ENCODE assay signal across 13 cellular contexts in genomic region chr19:3099347-3100145, GRCh38. TPM values are rescaled to one million over a fixed set of nuclear protein-coding genes. Genes with fewer than 3 reads are reported as not detected.
DNase-seq lines count a peak whose midpoint lies in the region; ATAC-seq and TF ChIP-seq lines count a peak whose summit lies in the region.
"Had no signal": no experiment of that assay in that cellular context is flagged by ENCODE, and none has a peak within 500 bp of the region (broad histone marks: within the 10 kb centered on the region; RNA-seq: fewer than 3 reads in every experiment).

No MANE protein-coding gene starts in this region.

- no peaks in the 10 kb centered on the region for H3K9me3 Mint-ChIP-seq in memory B cell

- H3K4me3 ChIP-seq in ascending aorta (peak overlapping the region; percentile 43 to 98), testis (no peak overlapping the region)

- TF ChIP-seq POLR2A in testis (IDR thresholded peaks at IDR 0.05) = no peak

- H3K27me3 ChIP-seq in ascending aorta (no peaks in the 10 kb centered on the region), testis (no peaks in the 10 kb centered on the region)

- no peaks in the 10 kb centered on the region for H3K9me3 ChIP-seq in ascending aorta
- no peaks in the 10 kb centered on the region for H3K9me3 ChIP-seq in testis

- H3K4me1 ChIP-seq in ascending aorta = peaks cover 38 to 74% of the 10 kb centered on the region in 2 donors
- H3K4me1 ChIP-seq in testis = peaks cover 70% of the 10 kb centered on the region

- H3K27ac ChIP-seq in ascending aorta = peak overlapping the region; percentile 83 to 90
- peak overlapping the region; percentile 64 to 88 for H3K27ac ChIP-seq in testis
- H3K27ac ChIP-seq: 22Rv1 had no signal

- DNase-seq in NCI-H1417 (lab: John Stamatoyannopoulos, UW) (peak in 2 of 3 experiments; percentile 27 to 58), NCI-H1417 treated with DMSO at 0.1 percent for 48 hours (lab: John Stamatoyannopoulos, UW) (no peak), ascending aorta (ENCODE audit: low spot score in 2 of 2) (no peak), memory B cell (ENCODE audit: low spot score in 2 of 2) (no peak), testis (no peak), CD1c-positive myeloid dendritic cell (ENCODE audit: extremely low spot score) (no peak), EL (no peak), MV-4-11 (lab: John Stamatoyannopoulos, UW) (no peak)
- DNase-seq: activated CD4-positive, alpha-beta T cell treated with anti-CD3 and anti-CD28 coated beads for 1 hour; activated naive CD4-positive, alpha-beta T cell treated with Interleukin-2 at 50 U/mL for 16 hours; NCI-H187 treated with DMSO at 0.1 percent for 48 hours; SIG-M5 had no signal

- peaks cover 9% of the 10 kb centered on the region for H3K27me3 Mint-ChIP-seq in memory B cell

- intact Hi-C loops in ascending aorta (cut with DNase I) = no loop called here
- intact Hi-C loops in testis (cut with DNase I; ENCODE audit: low total_unique reads) = no loop called here

- peaks cover 28% of the 10 kb centered on the region for H3K4me1 Mint-ChIP-seq in memory B cell

- TF ChIP-seq CTCF in ascending aorta (IDR thresholded peaks at IDR 0.05) (no peak), testis (IDR thresholded peaks at IDR 0.05) (no peak)

- peak overlapping the region; percentile 65 for H3K4me3 Mint-ChIP-seq in memory B cell

- H3K27ac Mint-ChIP-seq in memory B cell = no peak overlapping the region

- no peak for ATAC-seq in memory B cell (ENCODE audit: low read depth)

- H3K36me3 Mint-ChIP-seq in memory B cell = no peaks in the 10 kb centered on the region

- 81 to 90% methylated on average over 3 to 28 of the region's 29 CpGs for WGBS in testis, 2 donors

- no peaks in the 10 kb centered on the region for H3K36me3 ChIP-seq in ascending aorta
- no peaks in the 10 kb centered on the region for H3K36me3 ChIP-seq in testis (ENCODE audit: low read depth, missing control alignments)

RNA-seq across cellular contexts. Expression of gene GNA11, which starts 5.4 kb away (rescaled TPM):
- total RNA-seq in ascending aorta (178 TPM), testis (100 to 1,000 TPM; 113 to 122 TPM)
- 125 TPM for polyA plus RNA-seq in testis (ENCODE audit: insufficient read depth, low read depth, low replicate concordance)

RNA-seq across cellular contexts. Expression of gene GNA15, which starts 36.3 kb away (rescaled TPM):
- total RNA-seq in ascending aorta (7.1 TPM), testis (1 to 10 TPM; 2.5 to 3.6 TPM)
- polyA plus RNA-seq in testis (ENCODE audit: insufficient read depth, low read depth, low replicate concordance) = 4.0 TPM

RNA-seq across cellular contexts. Expression of gene TLE5, which starts 37.3 kb away (rescaled TPM):
- total RNA-seq in ascending aorta (559 TPM), testis (100 to 1,000 TPM; 354 to 539 TPM)
- 314 TPM for polyA plus RNA-seq in testis (ENCODE audit: insufficient read depth, low read depth, low replicate concordance)

Comparison
In these comparisons a context has a peak if more than half of its experiments do, and no peak if none do; other contexts are left out.
1. DNase-seq: peak in NCI-H1417 (2 of 3); none in NCI-H1417 treated with DMSO at 0.1 percent for 48 hours (single experiment), ascending aorta (0 of 2), memory B cell (0 of 2), testis (single experiment), CD1c-positive myeloid dendritic cell (single experiment), EL (single experiment) and MV-4-11 (single experiment).
2. H3K4me3 ChIP-seq: peak in ascending aorta (2 of 2); none in testis (0 of 2).